In genomic region chr15:90956551-90957104, GRCh38 we compare ENCODE assay signal across 1 cellular context.
TF ChIP-seq lines count a peak whose summit lies in the region.

No MANE protein-coding gene starts in this region.

TF ChIP-seq in K562, 482 proteins besides CTCF, POLR2A, EP300 and RAD21 (continued from another document):
- TF ChIP-seq MLLT1 (IDR thresholded peaks at IDR 0.05) (no peak), USF2 (CRISPR knock-in tag; IDR thresholded peaks at IDR 0.05) (no peak), ZFX (CRISPR knock-in tag; IDR thresholded peaks at IDR 0.05) (no peak), YY1 (IDR thresholded peaks at IDR 0.05; ENCODE audit: borderline replicate concordance in 1 of 3, control insufficient read depth in 1 of 3, extremely low read depth in 1 of 3, insufficient read depth in 3 of 3, insufficient read length in 1 of 3, insufficient replicate concordance in 2 of 3, low read depth in 1 of 3, low read length in 2 of 3) (peak in 1 of 3 experiments; percentile 32), HMG20A (CRISPR knock-in tag; conservative IDR thresholded peaks at IDR 0.05) (no peak), U2AF2 (optimal IDR thresholded peaks at IDR 0.05; ENCODE audit: low read depth, low read length) (no peak)
TF ChIP-seq in K562: peak in this region for 4.
